24 cellular contexts compared by ENCODE assay signal in genomic region chr17:38657824-38658740, GRCh38. TPM values are rescaled to one million over a fixed set of nuclear protein-coding genes. Genes with fewer than 3 reads are reported as not detected.
DNase-seq lines count a peak whose midpoint lies in the region; ATAC-seq and TF ChIP-seq lines count a peak whose summit lies in the region.
"Had no signal": no experiment of that assay in that cellular context is flagged by ENCODE, and none has a peak within 500 bp of the region (broad histone marks: within the 10 kb centered on the region; RNA-seq: fewer than 3 reads in every experiment).

No MANE protein-coding gene starts in this region.

- H3K9me3 ChIP-seq in neural progenitor cell (ENCODE audit: low read depth) = no peaks in the 10 kb centered on the region
- H3K9me3 ChIP-seq in aorta (ENCODE audit: control insufficient read depth, low read length) = no peaks in the 10 kb centered on the region
- H3K9me3 ChIP-seq: upper lobe of left lung had no signal

- CTCF ChIA-PET in activated CD8-positive, alpha-beta T cell treated with anti-CD3 and anti-CD28 coated beads, Interleukin-2, amount 10 ng/mL, durations not matched to agents 7 days and 5 days (lab: Charles Lee) = interaction anchor here (1.9 to 14.3 kb wide), 3 partner anchors 9 to 100 kb away, joined by 6 to 345 read pairs (median 9); no protein-coding TSS in a partner anchor
- CTCF ChIA-PET in activated CD8-positive, alpha-beta T cell treated with anti-CD3 and anti-CD28 coated beads for 36 hours (lab: Charles Lee) = interaction anchor here (1.2 to 4.2 kb wide), 3 partner anchors 9 to 100 kb away, joined by 3 to 19 read pairs (median 15); no protein-coding TSS in a partner anchor

- intact Hi-C loops in activated CD8-positive, alpha-beta T cell treated with anti-CD3 and anti-CD28 coated beads for 36 hours (cut with micrococcal nuclease) = no loop called here
- intact Hi-C loops in aorta (cut with DNase I) = no loop called here

- H3K4me1 ChIP-seq in neural progenitor cell (peaks cover 26% of the 10 kb centered on the region), aorta (ENCODE audit: control insufficient read depth in 1 of 2, insufficient read depth in 2 of 2, low read length in 2 of 2) (no peaks in the 10 kb centered on the region)

- no peak overlapping the region for H2AFZ ChIP-seq in neural progenitor cell (replicated peaks)
- H2AFZ ChIP-seq: PC-9 had no signal

- H3K4me3 ChIP-seq in neural progenitor cell (no peak overlapping the region), aorta (ENCODE audit: low read length in 2 of 2) (no peak overlapping the region)
- H3K4me3 ChIP-seq: PC-9, upper lobe of left lung had no signal

- H3K27me3 ChIP-seq in neural progenitor cell (no peaks in the 10 kb centered on the region), aorta (ENCODE audit: control insufficient read depth in 1 of 2, insufficient read depth in 2 of 2, low read length in 1 of 2) (no peaks in the 10 kb centered on the region)

- POLR2A ChIA-PET in activated CD8-positive, alpha-beta T cell treated with anti-CD3 and anti-CD28 coated beads, Interleukin-2, amount 10 ng/mL, durations not matched to agents 7 days and 5 days (lab: Charles Lee) = no interaction called here
- POLR2A ChIA-PET in activated CD8-positive, alpha-beta T cell treated with anti-CD3 and anti-CD28 coated beads for 36 hours (lab: Charles Lee) = interaction anchor here (0.7 to 1.3 kb wide), 3 partner anchors 10 to 152 kb away, joined by 3 to 4 read pairs (median 4); no protein-coding TSS in a partner anchor

- H3F3A ChIP-seq in neural progenitor cell (ENCODE audit: low read depth) = peaks cover 4% of the 10 kb centered on the region

- no peak overlapping the region for H3K9ac ChIP-seq in neural progenitor cell

- H3K4me3 Mint-ChIP-seq in activated CD8-positive, alpha-beta T cell treated with anti-CD3 and anti-CD28 coated beads, Interleukin-2, amount 10 ng/mL, durations not matched to agents 7 days and 5 days = no peak overlapping the region
- no peak overlapping the region for H3K4me3 Mint-ChIP-seq in activated CD8-positive, alpha-beta T cell treated with anti-CD3 and anti-CD28 coated beads for 36 hours
- no peak overlapping the region for H3K4me3 Mint-ChIP-seq in neural progenitor cell
- H3K4me3 Mint-ChIP-seq: mesothelial cell of epicardium, nephron progenitor cell had no signal

- no peak for ATAC-seq in activated CD8-positive, alpha-beta T cell treated with anti-CD3 and anti-CD28 coated beads, Interleukin-2, amount 10 ng/mL, durations not matched to agents 7 days and 5 days
- no peak for ATAC-seq in activated CD8-positive, alpha-beta T cell treated with anti-CD3 and anti-CD28 coated beads for 36 hours
- ATAC-seq in aorta (ENCODE audit: low FRiP score) = no peak
- ATAC-seq in HG03432 (IDR thresholded peaks at IDR 0.05; ENCODE audit: unreplicated experiment) = no peak
- ATAC-seq: left cardiac atrium had no signal

- H3K4me2 ChIP-seq in neural progenitor cell = peak overlapping the region; percentile 52
- H3K4me2 ChIP-seq: PC-9 had no signal

- H4K20me1 ChIP-seq in neural progenitor cell (ENCODE audit: low read depth) = no peaks in the 10 kb centered on the region

- DNase-seq in activated CD8-positive, alpha-beta T cell treated with anti-CD3 and anti-CD28 coated beads, Interleukin-2, amount 10 ng/mL, durations not matched to agents 7 days and 5 days = no peak
- no peak for DNase-seq in activated CD8-positive, alpha-beta T cell treated with anti-CD3 and anti-CD28 coated beads for 36 hours
- no peak for DNase-seq in neural progenitor cell (ENCODE audit: low spot score)
- DNase-seq in aorta = peak; percentile 3 to 51
- DNase-seq in ureter (ENCODE audit: low spot score) = no peak
- no peak for DNase-seq in activated CD4-positive, alpha-beta T cell treated with anti-CD3 and anti-CD28 coated beads for 4 hours
- DNase-seq: activated CD4-positive, alpha-beta T cell treated with anti-CD3 and anti-CD28 coated beads, Interleukin-2, amount 50 U/mL, for 1 hour; effector memory CD4-positive, alpha-beta T cell; MM.1S; NCI-H146; NCI-H748 treated with DMSO at 0.1 percent for 48 hours; nephron progenitor cell; PC-9; SIG-M5; stimulated activated CD4-positive, alpha-beta T cell treated with anti-CD3 and anti-CD28 coated beads, Interleukin-2, amount 100 ng/mL, for 48 hours; T-cell; upper lobe of left lung had no signal

- 85 to 89% methylated on average over 15 of the region's 15 CpGs for WGBS in aorta, 2 donors

- peaks cover 16% of the 10 kb centered on the region for H3K27me3 Mint-ChIP-seq in activated CD8-positive, alpha-beta T cell treated with anti-CD3 and anti-CD28 coated beads, Interleukin-2, amount 10 ng/mL, durations not matched to agents 7 days and 5 days (ENCODE audit: low read depth)
- H3K27me3 Mint-ChIP-seq in activated CD8-positive, alpha-beta T cell treated with anti-CD3 and anti-CD28 coated beads for 36 hours = peaks cover 7% of the 10 kb centered on the region
- peaks cover 10% of the 10 kb centered on the region for H3K27me3 Mint-ChIP-seq in neural progenitor cell (ENCODE audit: insufficient read depth, low read depth)

- no peaks in the 10 kb centered on the region for H3K9me3 Mint-ChIP-seq in activated CD8-positive, alpha-beta T cell treated with anti-CD3 and anti-CD28 coated beads, Interleukin-2, amount 10 ng/mL, durations not matched to agents 7 days and 5 days (ENCODE audit: insufficient read depth)
- H3K9me3 Mint-ChIP-seq in activated CD8-positive, alpha-beta T cell treated with anti-CD3 and anti-CD28 coated beads for 36 hours = no peaks in the 10 kb centered on the region
- no peaks in the 10 kb centered on the region for H3K9me3 Mint-ChIP-seq in neural progenitor cell
- H3K9me3 Mint-ChIP-seq: mesothelial cell of epicardium; nephron progenitor cell; stimulated activated naive CD8-positive, alpha-beta T cell treated with anti-CD3 and anti-CD28 coated beads, Interleukin-15, Interleukin-2, amounts not matched to agents 100 ng/mL and 50 ng/mL, for 24 hours; T-cell had no signal

- no peak for TF ChIP-seq CTCF in activated CD8-positive, alpha-beta T cell treated with anti-CD3 and anti-CD28 coated beads for 36 hours (IDR thresholded peaks at IDR 0.05)
- TF ChIP-seq CTCF in neural progenitor cell (IDR thresholded peaks at IDR 0.05) = no peak

- H3K27ac Mint-ChIP-seq in activated CD8-positive, alpha-beta T cell treated with anti-CD3 and anti-CD28 coated beads, Interleukin-2, amount 10 ng/mL, durations not matched to agents 7 days and 5 days = peak overlapping the region; percentile 32
- no peak overlapping the region for H3K27ac Mint-ChIP-seq in activated CD8-positive, alpha-beta T cell treated with anti-CD3 and anti-CD28 coated beads for 36 hours
- H3K27ac Mint-ChIP-seq in neural progenitor cell = no peak overlapping the region
- H3K27ac Mint-ChIP-seq: mesothelial cell of epicardium, nephron progenitor cell had no signal

- H3K36me3 ChIP-seq in neural progenitor cell (no peaks in the 10 kb centered on the region), aorta (ENCODE audit: control insufficient read depth in 1 of 2, insufficient read depth in 2 of 2, low read length in 1 of 2) (no peaks in the 10 kb centered on the region)
- H3K36me3 ChIP-seq: upper lobe of left lung had no signal

- peaks cover 27% of the 10 kb centered on the region for H3K4me1 Mint-ChIP-seq in activated CD8-positive, alpha-beta T cell treated with anti-CD3 and anti-CD28 coated beads, Interleukin-2, amount 10 ng/mL, durations not matched to agents 7 days and 5 days (ENCODE audit: low read depth)
- peaks cover 38% of the 10 kb centered on the region for H3K4me1 Mint-ChIP-seq in activated CD8-positive, alpha-beta T cell treated with anti-CD3 and anti-CD28 coated beads for 36 hours (ENCODE audit: low read depth)
- H3K4me1 Mint-ChIP-seq in neural progenitor cell = peaks cover 40% of the 10 kb centered on the region

- no peaks in the 10 kb centered on the region for H3K36me3 Mint-ChIP-seq in activated CD8-positive, alpha-beta T cell treated with anti-CD3 and anti-CD28 coated beads, Interleukin-2, amount 10 ng/mL, durations not matched to agents 7 days and 5 days (ENCODE audit: low read depth)
- no peaks in the 10 kb centered on the region for H3K36me3 Mint-ChIP-seq in activated CD8-positive, alpha-beta T cell treated with anti-CD3 and anti-CD28 coated beads for 36 hours (ENCODE audit: low read depth)
- H3K36me3 Mint-ChIP-seq in neural progenitor cell = no peaks in the 10 kb centered on the region
- H3K36me3 Mint-ChIP-seq: mesothelial cell of epicardium, T-cell had no signal

- H3K27ac ChIP-seq in cingulate gyrus (ENCODE audit: low read depth, low read length) (peak overlapping the region; percentile 91), neural progenitor cell (no peak overlapping the region), aorta (ENCODE audit: low read depth in 1 of 2, low read length in 2 of 2) (no peak overlapping the region)
- H3K27ac ChIP-seq: PC-9, upper lobe of left lung had no signal

- H3K79me2 ChIP-seq in neural progenitor cell (ENCODE audit: low read depth) = no peaks in the 10 kb centered on the region

RNA-seq across cellular contexts. Expression of gene EPOP, which starts 16.7 kb away (rescaled TPM):
- total RNA-seq in activated CD8-positive, alpha-beta T cell treated with anti-CD3 and anti-CD28 coated beads, Interleukin-2, amount 10 ng/mL, durations not matched to agents 7 days and 5 days = 10 to 100 TPM; 11.4 to 11.6 TPM
- total RNA-seq in activated CD8-positive, alpha-beta T cell treated with anti-CD3 and anti-CD28 coated beads for 36 hours = 10 to 100 TPM; 31.8 to 32.2 TPM
- total RNA-seq in neural progenitor cell (ENCODE audit: low replicate concordance) (8.0 and 19.3 TPM in 2 replicates), aorta (1 to 10 TPM; 1.3 to 1.5 TPM), ureter (3.4 TPM)
- under 1 TPM in 1 of 2 donors, not detected in 1; 0.64 TPM for polyA plus RNA-seq in aorta

RNA-seq across cellular contexts. Expression of gene MLLT6, which starts 47.0 kb away (rescaled TPM):
- total RNA-seq in activated CD8-positive, alpha-beta T cell treated with anti-CD3 and anti-CD28 coated beads, Interleukin-2, amount 10 ng/mL, durations not matched to agents 7 days and 5 days = 100 to 1,000 TPM; 211 to 219 TPM
- 100 to 1,000 TPM; 145 to 148 TPM for total RNA-seq in activated CD8-positive, alpha-beta T cell treated with anti-CD3 and anti-CD28 coated beads for 36 hours
- total RNA-seq in neural progenitor cell (ENCODE audit: low replicate concordance) (7.4 and 24.4 TPM in 2 replicates), aorta (100 to 1,000 TPM; 124 to 195 TPM), ureter (209 TPM)
- polyA plus RNA-seq in aorta = 10 to 100 TPM; 28.7 to 70.1 TPM

RNA-seq across cellular contexts. Expression of gene SRCIN1, which starts 52.3 kb away (rescaled TPM):
- total RNA-seq in activated CD8-positive, alpha-beta T cell treated with anti-CD3 and anti-CD28 coated beads, Interleukin-2, amount 10 ng/mL, durations not matched to agents 7 days and 5 days = under 1 TPM in 1 of 2 experiments, not detected in 1; 0.34 TPM
- 1 to 10 TPM in 1 of 2 experiments, under 1 TPM in 1; 0.74 to 1.1 TPM for total RNA-seq in activated CD8-positive, alpha-beta T cell treated with anti-CD3 and anti-CD28 coated beads for 36 hours
- total RNA-seq in neural progenitor cell (ENCODE audit: low replicate concordance) = 3.8 and 15.6 TPM in 2 replicates
- under 1 TPM; 0.84 to 0.99 TPM for total RNA-seq in aorta
- under 1 TPM; 0.38 to 0.41 TPM for polyA plus RNA-seq in aorta
- total RNA-seq in ureter = 22.6 TPM
- total RNA-seq: glomerular endothelial cell had no signal
- polyA plus RNA-seq: BJ had no signal

Comparison
In these comparisons a context has a peak if more than half of its experiments do, and no peak if none do; other contexts are left out.
1. DNase-seq: peak in aorta (2 of 2); none in activated CD8-positive, alpha-beta T cell treated with anti-CD3 and anti-CD28 coated beads, Interleukin-2, amount 10 ng/mL, durations not matched to agents 7 days and 5 days (single experiment), activated CD8-positive, alpha-beta T cell treated with anti-CD3 and anti-CD28 coated beads for 36 hours (single experiment), neural progenitor cell (single experiment), ureter (single experiment) and activated CD4-positive, alpha-beta T cell treated with anti-CD3 and anti-CD28 coated beads for 4 hours (0 of 2).